Comparison of ENCODE assay signal across 26 cellular contexts in the genomic region with DNA sequence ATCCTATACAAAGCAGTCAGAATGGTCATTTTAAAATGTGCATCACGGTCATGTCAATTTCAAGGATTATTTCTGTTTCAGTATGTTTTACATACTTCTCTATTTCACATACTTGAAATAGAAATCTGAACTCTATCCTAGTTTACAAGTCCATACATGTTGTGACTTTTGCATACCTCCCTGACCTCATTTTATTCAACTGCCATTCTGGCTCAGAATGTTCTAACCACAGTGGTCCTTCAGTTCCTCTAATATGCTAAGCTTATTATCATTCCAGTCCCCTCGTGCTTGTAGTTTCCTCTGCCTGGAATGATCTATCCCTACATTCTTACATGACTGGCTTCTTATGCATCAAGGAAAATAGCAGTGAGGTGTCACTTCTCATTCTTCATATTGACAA.
A peak's percentile ranks its signal among the peaks of the same experiment; 100 is the strongest.
DNase-seq lines count a peak whose midpoint lies in the region; ATAC-seq and TF ChIP-seq lines count a peak whose summit lies in the region.
"Had no signal": no experiment of that assay in that cellular context is flagged by ENCODE, and none has a peak within 500 bp of the region (broad histone marks: within the 10 kb centered on the region; RNA-seq: fewer than 3 reads in every experiment).

No MANE protein-coding gene starts in this region.

- H3K36me3 ChIP-seq in GM06990 (ENCODE audit: control insufficient read depth, insufficient read depth, low read length) = no peaks in the 10 kb centered on the region

- no peak overlapping the region for H3K4me3 ChIP-seq in GM06990 (replicated peaks; ENCODE audit: low read depth, low read length)
- H3K4me3 ChIP-seq: GM23338, K562, skin epidermis had no signal

- H3K36me3 Mint-ChIP-seq in natural killer cell = no peaks in the 10 kb centered on the region
- H3K36me3 Mint-ChIP-seq in activated CD8-positive, alpha-beta T cell treated with anti-CD3 and anti-CD28 coated beads, Interleukin-2, amount 10 ng/mL, durations not matched to agents 7 days and 5 days (ENCODE audit: low read depth) = no peaks in the 10 kb centered on the region

- H3K27ac Mint-ChIP-seq in natural killer cell = no peak overlapping the region
- H3K27ac Mint-ChIP-seq in activated CD8-positive, alpha-beta T cell treated with anti-CD3 and anti-CD28 coated beads, Interleukin-2, amount 10 ng/mL, durations not matched to agents 7 days and 5 days = no peak overlapping the region
- H3K27ac Mint-ChIP-seq: activated naive CD8-positive, alpha-beta T cell treated with anti-CD3 and anti-CD28 coated beads, Interleukin-2, amount 50 U/mL, for 24 hours; activated T-helper 2 cell treated with anti-CD3 and anti-CD28 coated beads, Interferon-gamma antibody, Interleukin-2, Interleukin-4, amounts not matched to agents 10 μg/mL and 5 μg/mL and 100 μg/mL, durations not matched to agents 14 hours and 24 hours and 36 hours; effector memory CD8-positive, alpha-beta T cell; GM23338; T-helper 2 cell treated with Interferon-gamma antibody and Interleukin-4, amounts not matched to agents 5 μg/mL and 100 μg/mL, for 36 hours had no signal

- TF ChIP-seq CTCF in GM06990 (IDR thresholded peaks at IDR 0.05; ENCODE audit: insufficient read depth, low read length, poor library complexity, severe bottlenecking) (no peak), natural killer cell (IDR thresholded peaks at IDR 0.05) (no peak)

- H3K27me3 Mint-ChIP-seq in natural killer cell (ENCODE audit: low read depth in 2 of 2) = no peaks in the 10 kb centered on the region
- no peaks in the 10 kb centered on the region for H3K27me3 Mint-ChIP-seq in activated CD8-positive, alpha-beta T cell treated with anti-CD3 and anti-CD28 coated beads, Interleukin-2, amount 10 ng/mL, durations not matched to agents 7 days and 5 days (ENCODE audit: low read depth)
- H3K27me3 Mint-ChIP-seq: activated naive CD8-positive, alpha-beta T cell treated with anti-CD3 and anti-CD28 coated beads, Interleukin-2, amount 50 U/mL, for 24 hours; central memory CD8-positive, alpha-beta T cell; effector memory CD8-positive, alpha-beta T cell had no signal

- H3K4me1 Mint-ChIP-seq in natural killer cell = no peaks in the 10 kb centered on the region
- H3K4me1 Mint-ChIP-seq in activated CD8-positive, alpha-beta T cell treated with anti-CD3 and anti-CD28 coated beads, Interleukin-2, amount 10 ng/mL, durations not matched to agents 7 days and 5 days (ENCODE audit: low read depth) = no peaks in the 10 kb centered on the region
- H3K4me1 Mint-ChIP-seq: activated naive CD8-positive, alpha-beta T cell treated with anti-CD3 and anti-CD28 coated beads, Interleukin-2, amount 50 U/mL, for 24 hours; central memory CD8-positive, alpha-beta T cell; nephron had no signal

- peak; percentile 6 for DNase-seq in GM06990 (ENCODE audit: extremely low read depth, insufficient read length)
- peak; percentile 76 for DNase-seq in astrocyte of the hippocampus (ENCODE audit: low read depth, low spot score)
- peak; percentile 43 for DNase-seq in iris pigment epithelial cell (ENCODE audit: low read depth)
- no peak for DNase-seq in NOMO-1 treated with DMSO at 0.1 percent for 48 hours (lab: John Stamatoyannopoulos, UW; ENCODE audit: unreplicated experiment)
- no peak for DNase-seq in natural killer cell
- DNase-seq in GDM1 (lab: John Stamatoyannopoulos, UW) = no peak
- DNase-seq in activated CD8-positive, alpha-beta T cell treated with anti-CD3 and anti-CD28 coated beads, Interleukin-2, amount 10 ng/mL, durations not matched to agents 7 days and 5 days = no peak
- DNase-seq: activated CD4-positive, alpha-beta T cell treated with anti-CD3 and anti-CD28 coated beads for 1 hour; activated naive CD8-positive, alpha-beta T cell treated with anti-CD3 and anti-CD28 coated beads, Interleukin-2, amount 50 U/mL, for 24 hours; effector memory CD8-positive, alpha-beta T cell; hippocampal formation; kidney glomerular epithelial cell; mesendoderm; NCI-H1092; NCI-H2107; PC-3; posterior cingulate gyrus; stimulated activated CD4-positive, alpha-beta T cell treated with anti-CD3 and anti-CD28 coated beads, Interleukin-4, amount 100 ng/mL, for 1 hour had no signal

- H3K4me3 Mint-ChIP-seq in natural killer cell = no peak overlapping the region
- no peak overlapping the region for H3K4me3 Mint-ChIP-seq in activated CD8-positive, alpha-beta T cell treated with anti-CD3 and anti-CD28 coated beads, Interleukin-2, amount 10 ng/mL, durations not matched to agents 7 days and 5 days
- H3K4me3 Mint-ChIP-seq: activated naive CD8-positive, alpha-beta T cell treated with anti-CD3 and anti-CD28 coated beads, Interleukin-2, amount 50 U/mL, for 24 hours; central memory CD8-positive, alpha-beta T cell; effector memory CD8-positive, alpha-beta T cell; GM23338; nephron; T-helper 2 cell treated with Interferon-gamma antibody and Interleukin-4, amounts not matched to agents 5 μg/mL and 100 μg/mL, for 36 hours had no signal

- POLR2A ChIA-PET in activated CD8-positive, alpha-beta T cell treated with anti-CD3 and anti-CD28 coated beads, Interleukin-2, amount 10 ng/mL, durations not matched to agents 7 days and 5 days (lab: Charles Lee) = no interaction called here

- intact Hi-C loops in natural killer cell (cut with micrococcal nuclease) = no loop called here

- H3K9me3 Mint-ChIP-seq in natural killer cell = peaks cover under 1 to 6% of the 10 kb centered on the region in 2 donors
- H3K9me3 Mint-ChIP-seq in activated CD8-positive, alpha-beta T cell treated with anti-CD3 and anti-CD28 coated beads, Interleukin-2, amount 10 ng/mL, durations not matched to agents 7 days and 5 days (ENCODE audit: insufficient read depth) = no peaks in the 10 kb centered on the region
- H3K9me3 Mint-ChIP-seq: activated T-helper 2 cell treated with anti-CD3 and anti-CD28 coated beads, Interferon-gamma antibody, Interleukin-2, Interleukin-4, amounts not matched to agents 10 μg/mL and 5 μg/mL and 100 μg/mL, durations not matched to agents 14 hours and 24 hours and 36 hours; central memory CD8-positive, alpha-beta T cell; effector memory CD8-positive, alpha-beta T cell; GM23338; nephron; T-helper 2 cell treated with Interferon-gamma antibody and Interleukin-4, amounts not matched to agents 5 μg/mL and 100 μg/mL, for 36 hours had no signal

- ATAC-seq in HG03378 (IDR thresholded peaks at IDR 0.05; ENCODE audit: unreplicated experiment) = peak; percentile 56
- ATAC-seq in natural killer cell = no peak
- ATAC-seq in activated CD8-positive, alpha-beta T cell treated with anti-CD3 and anti-CD28 coated beads, Interleukin-2, amount 10 ng/mL, durations not matched to agents 7 days and 5 days = no peak
- ATAC-seq: activated naive CD8-positive, alpha-beta T cell treated with anti-CD3 and anti-CD28 coated beads, Interleukin-2, amount 50 U/mL, for 24 hours; effector memory CD8-positive, alpha-beta T cell; GM23338; K562; PC-3 had no signal

- no peaks in the 10 kb centered on the region for H3K27me3 ChIP-seq in GM06990 (replicated peaks; ENCODE audit: control insufficient read depth, insufficient read depth, low read length)

- CTCF ChIA-PET in activated CD8-positive, alpha-beta T cell treated with anti-CD3 and anti-CD28 coated beads, Interleukin-2, amount 10 ng/mL, durations not matched to agents 7 days and 5 days (lab: Charles Lee) = no interaction called here

Comparison
In these comparisons a context has a peak if more than half of its experiments do, and no peak if none do; other contexts are left out.
1. DNase-seq: peak in GM06990 (single experiment), astrocyte of the hippocampus (single experiment) and iris pigment epithelial cell (single experiment); none in NOMO-1 treated with DMSO at 0.1 percent for 48 hours (single experiment), natural killer cell (single experiment), GDM1 (single experiment) and activated CD8-positive, alpha-beta T cell treated with anti-CD3 and anti-CD28 coated beads, Interleukin-2, amount 10 ng/mL, durations not matched to agents 7 days and 5 days (single experiment).